ENCODE assay signal across 11 cellular contexts in the genomic region with DNA sequence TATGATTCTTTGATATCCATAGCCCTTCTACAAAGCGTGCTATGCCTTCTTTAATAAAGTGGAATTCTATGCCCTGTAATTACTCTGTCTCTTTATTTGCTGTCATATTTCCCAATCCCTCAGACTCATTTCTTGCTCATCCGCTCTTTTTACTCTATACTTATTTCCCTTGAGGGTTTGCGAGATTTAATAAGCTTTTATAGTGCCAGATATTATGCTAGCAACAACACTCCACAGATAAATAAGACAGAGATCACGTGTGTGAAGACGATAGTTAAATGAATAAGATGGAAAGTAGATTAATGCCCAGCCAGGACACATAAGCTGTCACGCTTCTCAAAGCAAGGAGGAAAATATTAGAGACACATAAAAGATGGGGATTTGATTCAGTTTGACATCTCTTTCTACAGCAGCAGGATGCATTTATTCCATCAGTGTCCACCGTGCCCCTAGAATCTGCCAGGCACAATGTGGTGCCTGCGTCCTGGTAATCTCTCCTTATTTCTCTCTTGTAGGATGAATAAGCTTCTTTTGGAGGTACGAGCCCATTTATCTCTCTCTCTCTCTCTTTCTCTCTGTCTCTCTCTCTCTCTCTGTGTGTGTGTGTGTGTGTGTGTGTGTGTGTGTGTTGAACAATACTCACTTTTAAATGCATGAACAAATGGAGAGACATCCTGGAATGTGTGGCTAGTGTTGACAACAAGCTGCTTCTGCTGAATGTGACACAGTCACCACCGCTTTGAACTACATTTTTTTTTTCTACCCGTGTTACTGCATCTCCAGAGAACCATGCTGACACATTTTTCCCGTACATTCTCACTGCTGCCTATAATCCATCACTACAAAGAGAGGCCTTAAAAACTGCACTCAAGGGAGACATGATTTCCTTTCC. TPM values are rescaled to one million over a fixed set of nuclear protein-coding genes. Genes with fewer than 3 reads are reported as not detected.
DNase-seq lines count a peak whose midpoint lies in the region; ATAC-seq and TF ChIP-seq lines count a peak whose summit lies in the region.
"Had no signal": no experiment of that assay in that cellular context is flagged by ENCODE, and none has a peak within 500 bp of the region (broad histone marks: within the 10 kb centered on the region; RNA-seq: fewer than 3 reads in every experiment).

No MANE protein-coding gene starts in this region.

- H3K27me3 Mint-ChIP-seq in activated T-helper 17 cell treated with anti-CD3 and anti-CD28 coated beads, Interleukin-2, amount 50 U/mL, for 72 hours: no peaks in the 10 kb centered on the region

- 57 to 67% methylated on average over 12 of the region's 12 CpGs for WGBS in esophagus squamous epithelium, 2 donors

- ATAC-seq in activated T-helper 17 cell treated with anti-CD3 and anti-CD28 coated beads, Interleukin-2, amount 50 U/mL, for 72 hours (replicated peaks): peak; percentile 61

- H3K27ac ChIP-seq in esophagus squamous epithelium: no peak overlapping the region
- H3K27ac ChIP-seq: testis had no signal

- peaks cover 0 to 7% (median 0%) of the 10 kb centered on the region in 3 donors for H3K4me1 ChIP-seq in esophagus squamous epithelium
- H3K4me1 ChIP-seq: testis had no signal

- H3K36me3 ChIP-seq in esophagus squamous epithelium: no peaks in the 10 kb centered on the region

- H3K27me3 ChIP-seq in esophagus squamous epithelium: no peaks in the 10 kb centered on the region
- H3K27me3 ChIP-seq: testis had no signal

- no peak overlapping the region for H3K4me3 ChIP-seq in esophagus squamous epithelium
- H3K4me3 ChIP-seq: testis had no signal

- peak; percentile 18 for DNase-seq in stimulated activated CD4-positive, alpha-beta T cell treated with anti-CD3 and anti-CD28 coated beads, Interleukin-15, amount 100 ng/mL, for 24 hours
- no peak for DNase-seq in stimulated activated CD4-positive, alpha-beta T cell treated with anti-CD3 and anti-CD28 coated beads, Interleukin-4, amount 100 ng/mL, for 1 hour
- DNase-seq in islet precursor cell (peak; percentile 81), esophagus squamous epithelium (lab: John Stamatoyannopoulos, UW) (no peak), GOT3 (lab: John Stamatoyannopoulos, UW) (no peak), erythroblast (lab: John Stamatoyannopoulos, UW) (no peak), NOMO-1 treated with DMSO at 0.1 percent for 48 hours (lab: John Stamatoyannopoulos, UW; ENCODE audit: unreplicated experiment) (no peak)
- DNase-seq: NCI-H1092, testis had no signal

- no peaks in the 10 kb centered on the region for H3K9me3 Mint-ChIP-seq in activated T-helper 17 cell treated with anti-CD3 and anti-CD28 coated beads, Interleukin-2, amount 50 U/mL, for 72 hours

- intact Hi-C loops in esophagus squamous epithelium (cut with DNase I): no loop called here

- no peak for TF ChIP-seq CTCF in esophagus squamous epithelium (IDR thresholded peaks at IDR 0.05)

- H3K9me3 ChIP-seq in esophagus squamous epithelium: no peaks in the 10 kb centered on the region
- H3K9me3 ChIP-seq: testis had no signal

- peak overlapping the region; percentile 72 for H3K4me3 Mint-ChIP-seq in activated T-helper 17 cell treated with anti-CD3 and anti-CD28 coated beads, Interleukin-2, amount 50 U/mL, for 72 hours

- peaks cover 89% of the 10 kb centered on the region for H3K36me3 Mint-ChIP-seq in activated T-helper 17 cell treated with anti-CD3 and anti-CD28 coated beads, Interleukin-2, amount 50 U/mL, for 72 hours (ENCODE audit: low read depth)

- H3K4me1 Mint-ChIP-seq in activated T-helper 17 cell treated with anti-CD3 and anti-CD28 coated beads, Interleukin-2, amount 50 U/mL, for 72 hours: peaks cover 63% of the 10 kb centered on the region

- H3K27ac Mint-ChIP-seq in activated T-helper 17 cell treated with anti-CD3 and anti-CD28 coated beads, Interleukin-2, amount 50 U/mL, for 72 hours: peak overlapping the region; percentile 83

- TF ChIP-seq POLR2A in esophagus squamous epithelium (IDR thresholded peaks at IDR 0.05) (no peak), erythroblast (IDR thresholded peaks at IDR 0.05; ENCODE audit: low read length) (no peak)

RNA-seq across cellular contexts. Expression of a gene that starts 48.2 kb away (rescaled TPM):
- 10 to 100 TPM; 25.7 to 37.9 TPM for total RNA-seq in activated T-helper 17 cell treated with anti-CD3 and anti-CD28 coated beads, Interleukin-2, amount 50 U/mL, for 72 hours
- 1 to 10 TPM in 2 of 4 donors, under 1 TPM in 1, not detected in 1; 0.15 to 9.6 (median 1.1) TPM for total RNA-seq in esophagus squamous epithelium
- total RNA-seq: cardiac septum, testis had no signal

Comparison
In these comparisons a context has a peak if more than half of its experiments do, and no peak if none do; other contexts are left out.
1. DNase-seq: peak in stimulated activated CD4-positive, alpha-beta T cell treated with anti-CD3 and anti-CD28 coated beads, Interleukin-15, amount 100 ng/mL, for 24 hours (single experiment) and islet precursor cell (single experiment); none in stimulated activated CD4-positive, alpha-beta T cell treated with anti-CD3 and anti-CD28 coated beads, Interleukin-4, amount 100 ng/mL, for 1 hour (single experiment), esophagus squamous epithelium (single experiment), GOT3 (single experiment), erythroblast (0 of 2) and NOMO-1 treated with DMSO at 0.1 percent for 48 hours (single experiment).